Comparison of ENCODE assay signal across 1 cellular context in genomic region chr19:2039082-2039958, GRCh38.
A peak's percentile ranks its signal among the peaks of the same experiment; 100 is the strongest.
TF ChIP-seq lines count a peak whose summit lies in the region.

No MANE protein-coding gene starts in this region.

TF ChIP-seq in K562, 482 proteins besides CTCF, POLR2A, EP300 and RAD21:
- TF ChIP-seq MXD1 (CRISPR knock-in tag; IDR thresholded peaks at IDR 0.05; ENCODE audit: borderline replicate concordance, poor library complexity, severe bottlenecking) = no peak
- no peak for TF ChIP-seq CHAMP1 (IDR thresholded peaks at IDR 0.05)
- peak; percentile 16 for TF ChIP-seq RBM22 (IDR thresholded peaks at IDR 0.05; ENCODE audit: low read depth, low read length, poor library complexity, severe bottlenecking)
- TF ChIP-seq DEAF1 (CRISPR knock-in tag; IDR thresholded peaks at IDR 0.05) = no peak
- TF ChIP-seq RBFOX2 (IDR thresholded peaks at IDR 0.05; ENCODE audit: low read depth, low read length) = peak; percentile 62
- TF ChIP-seq BDP1 (IDR thresholded peaks at IDR 0.05; ENCODE audit: insufficient read depth, insufficient read length) = no peak
- TF ChIP-seq ZBTB7A (IDR thresholded peaks at IDR 0.05; ENCODE audit: borderline replicate concordance, control insufficient read depth, low read depth, low read length) = peak; percentile 44; the same call in 1 of the 2 replicates
- TF ChIP-seq ZNF766 (CRISPR knock-in tag; conservative IDR thresholded peaks at IDR 0.05) = no peak
- TF ChIP-seq ZNF395 (CRISPR knock-in tag; IDR thresholded peaks at IDR 0.05) = no peak
- TF ChIP-seq TEAD4 (IDR thresholded peaks at IDR 0.05; ENCODE audit: low read length) = no peak
- no peak for TF ChIP-seq TEAD4 (CRISPR knock-in tag; IDR thresholded peaks at IDR 0.05; ENCODE audit: borderline replicate concordance)
- 0 out of 2 replicates have a peak, but pooled peaks have one; percentile 4 for TF ChIP-seq VEZF1 (CRISPR knock-in tag; IDR thresholded peaks at IDR 0.05)
- no peak for TF ChIP-seq PHF8 (IDR thresholded peaks at IDR 0.05; ENCODE audit: borderline replicate concordance, low read length)
- TF ChIP-seq HNRNPLL (IDR thresholded peaks at IDR 0.05; ENCODE audit: low read depth, low read length, poor library complexity, severe bottlenecking) = peak; percentile 19
- TF ChIP-seq POLR2G (IDR thresholded peaks at IDR 0.05; ENCODE audit: low read depth, low read length) = peak; percentile 60; the same call in 1 of the 2 replicates
- TF ChIP-seq ETS2 (tag; IDR thresholded peaks at IDR 0.05; ENCODE audit: borderline replicate concordance, poor library complexity, severe bottlenecking) = no peak
- TF ChIP-seq ZNF589 (CRISPR knock-in tag; IDR thresholded peaks at IDR 0.05; ENCODE audit: low read depth) = no peak
- TF ChIP-seq E2F6 (IDR thresholded peaks at IDR 0.05; ENCODE audit: borderline replicate concordance in 1 of 2, extremely low read depth in 1 of 2, insufficient read depth in 1 of 2, insufficient read length in 1 of 2, low read depth in 1 of 2, low read length in 1 of 2, poor library complexity in 1 of 2, severe bottlenecking in 1 of 2) = no peak
- 0 out of 2 replicates have a peak, but pooled peaks have one; percentile 41 for TF ChIP-seq ZBTB33 (CRISPR knock-in tag; IDR thresholded peaks at IDR 0.05)
TF ChIP-seq in K562: peak in this region for 7.
